In the genomic region with DNA sequence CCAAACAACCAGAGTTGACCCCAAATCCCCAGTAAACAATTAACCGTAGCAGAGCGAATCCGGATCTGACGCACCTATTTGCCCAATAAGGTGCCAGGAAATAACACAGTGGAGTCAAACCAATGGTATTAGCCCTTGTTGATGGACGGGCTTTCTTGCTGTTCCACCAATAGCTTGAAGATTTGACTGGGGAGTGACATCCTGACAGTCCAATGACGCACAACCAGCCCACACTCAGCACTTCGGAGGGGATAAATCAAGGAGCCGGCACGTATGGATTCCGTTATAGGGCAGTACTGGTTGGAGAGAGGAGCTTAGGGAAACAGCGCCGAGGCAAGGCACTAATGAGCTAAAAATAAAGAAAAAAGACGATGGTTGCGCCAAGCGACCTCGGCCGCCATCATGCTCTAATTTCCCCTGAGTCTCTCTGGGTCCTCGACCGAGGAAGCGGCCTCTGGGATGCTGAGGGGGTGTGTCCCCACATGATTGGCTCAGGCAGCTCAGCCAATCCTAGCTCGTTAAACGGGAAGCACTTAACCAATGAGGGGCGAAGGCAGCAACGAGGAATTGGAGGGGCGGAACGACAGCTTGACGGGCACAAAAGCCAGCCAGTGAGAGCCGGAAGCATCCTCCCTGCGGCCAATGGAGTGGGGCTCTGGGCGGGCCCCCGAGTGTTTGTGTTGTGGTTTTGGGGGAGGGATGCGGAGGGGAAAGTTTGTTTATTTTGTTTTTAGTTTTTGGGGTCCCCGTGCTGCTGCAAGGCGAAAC, we compare ENCODE assay signal across 1 cellular context.
TF ChIP-seq lines count a peak whose summit lies in the region.

No MANE protein-coding gene starts in this region.

TF ChIP-seq in IMR-90, 13 proteins besides CTCF, POLR2A, EP300 and RAD21 (continued from another document):
- no peak for TF ChIP-seq BHLHE40 (IDR thresholded peaks at IDR 0.05; ENCODE audit: low read depth, low read length)
